Comparison of ENCODE assay signal across 22 cellular contexts in genomic region chr4:13289391-13289790, GRCh38.
DNase-seq lines count a peak whose midpoint lies in the region; ATAC-seq and TF ChIP-seq lines count a peak whose summit lies in the region.
"Had no signal": no experiment of that assay in that cellular context is flagged by ENCODE, and none has a peak within 500 bp of the region (broad histone marks: within the 10 kb centered on the region; RNA-seq: fewer than 3 reads in every experiment).

No MANE protein-coding gene starts in this region.

- H2AK5ac ChIP-seq in mesendoderm (ENCODE audit: low read length): no peak overlapping the region

- H3K4me1 ChIP-seq in RWPE2 (ENCODE audit: insufficient read depth, poor library complexity, severe bottlenecking): no peaks in the 10 kb centered on the region
- no peaks in the 10 kb centered on the region for H3K4me1 ChIP-seq in osteoblast (ENCODE audit: insufficient read depth, low read length)
- H3K4me1 ChIP-seq in mesendoderm (ENCODE audit: control insufficient read depth, low read depth, low read length): no peaks in the 10 kb centered on the region
- H3K4me1 ChIP-seq: left lung, right atrium auricular region had no signal

- no peak overlapping the region for H3K4me3 ChIP-seq in RWPE2 (ENCODE audit: severe bottlenecking)
- no peak overlapping the region for H3K4me3 ChIP-seq in osteoblast (ENCODE audit: insufficient read depth, low read length)
- H3K4me3 ChIP-seq in mesendoderm (ENCODE audit: low read length): no peak overlapping the region
- H3K4me3 ChIP-seq: cardiac muscle cell, left lung, ovary, right atrium auricular region, thoracic aorta had no signal

- no peaks in the 10 kb centered on the region for H3K79me2 ChIP-seq in osteoblast (ENCODE audit: insufficient read depth, low read length)
- H3K79me2 ChIP-seq in mesendoderm (ENCODE audit: control insufficient read depth, insufficient read depth, low read length): no peaks in the 10 kb centered on the region

- no peak overlapping the region for H2AFZ ChIP-seq in osteoblast (ENCODE audit: low read length)

- peaks cover 2% of the 10 kb centered on the region for H3K9me3 ChIP-seq in RWPE2 (ENCODE audit: severe bottlenecking)
- H3K9me3 ChIP-seq in osteoblast (ENCODE audit: low read depth, low read length): no peaks in the 10 kb centered on the region
- H3K9me3 ChIP-seq: ovary, right atrium auricular region, thoracic aorta had no signal

- H3K36me3 ChIP-seq in RWPE2 (ENCODE audit: low read depth) (no peaks in the 10 kb centered on the region), osteoblast (ENCODE audit: insufficient read depth, low read length) (no peaks in the 10 kb centered on the region), mesendoderm (ENCODE audit: control insufficient read depth, insufficient read depth, low read length) (no peaks in the 10 kb centered on the region)
- H3K36me3 ChIP-seq: cardiac muscle cell, left lung, ovary, right atrium auricular region, thoracic aorta had no signal

- H3K27me3 ChIP-seq in RWPE2 (ENCODE audit: insufficient read depth, poor library complexity, severe bottlenecking) (no peaks in the 10 kb centered on the region), osteoblast (ENCODE audit: insufficient read depth, low read length) (no peaks in the 10 kb centered on the region), mesendoderm (ENCODE audit: insufficient read depth, low read length, poor library complexity) (no peaks in the 10 kb centered on the region)
- H3K27me3 ChIP-seq: cardiac muscle cell, left lung, ovary, right atrium auricular region had no signal

- H2BK15ac ChIP-seq in mesendoderm (replicated peaks; ENCODE audit: low read depth): no peak overlapping the region

- no CpG with 5 or more reads among the region's 1 CpG for WGBS in mesendoderm (ENCODE audit: extremely low coverage, insufficient coverage, low lambda C conversion rate)

- no peak overlapping the region for H2BK5ac ChIP-seq in mesendoderm (ENCODE audit: low read length)

- H3K27ac ChIP-seq in RWPE2 (ENCODE audit: poor library complexity, severe bottlenecking): no peak overlapping the region
- H3K27ac ChIP-seq in osteoblast (ENCODE audit: low read depth, low read length): no peak overlapping the region
- H3K27ac ChIP-seq in mesendoderm (ENCODE audit: low read depth, low read length): no peak overlapping the region
- H3K27ac ChIP-seq: C4-2B, cardiac muscle cell, left lung, ovary, right atrium auricular region, thoracic aorta had no signal

- no peak overlapping the region for H3K56ac ChIP-seq in mesendoderm (ENCODE audit: low read length)

- H4K5ac ChIP-seq in mesendoderm (ENCODE audit: low read length): no peak overlapping the region

- no peak overlapping the region for H3K4me2 ChIP-seq in osteoblast (ENCODE audit: insufficient read depth, low read length)
- no peak overlapping the region for H3K4me2 ChIP-seq in mesendoderm (ENCODE audit: low read length)

- DNase-seq in GM04503 (ENCODE audit: low read depth) (peak; percentile 12), RWPE2 (ENCODE audit: low spot score) (no peak), fibroblast of gingiva (ENCODE audit: low read depth) (peak; percentile 12), osteoblast (ENCODE audit: insufficient read length, low spot score, missing footprints) (peak; percentile 51), NCI-H2171 (lab: John Stamatoyannopoulos, UW) (no peak), NCI-H2107 (lab: John Stamatoyannopoulos, UW) (no peak), mesendoderm (no peak)
- DNase-seq: activated CD4-positive, alpha-beta T cell treated with anti-CD3 and anti-CD28 coated beads for 4 hours; activated T-cell treated with anti-CD3 and anti-CD28 coated beads, Interleukin-2, amount 50 U/mL, for 24 hours; left lung; naive thymus-derived CD8-positive, alpha-beta T cell; NCI-H1092 treated with DMSO at 0.1 percent for 48 hours; NCI-H2029; NCI-H82; ovary; stimulated activated CD4-positive, alpha-beta T cell treated with anti-CD3 and anti-CD28 coated beads, Interleukin-4, amount 100 ng/mL, for 4 hours; stimulated activated naive CD4-positive, alpha-beta T cell had no signal

- no peak overlapping the region for H3K23ac ChIP-seq in mesendoderm (ENCODE audit: low read length)

- no peak overlapping the region for H2BK120ac ChIP-seq in mesendoderm (ENCODE audit: low read depth, low read length)

- H3K18ac ChIP-seq in mesendoderm (ENCODE audit: low read length): no peak overlapping the region

- peak; percentile 57; the same call in 1 of the 3 replicates for ATAC-seq in RWPE2 (ENCODE audit: low read depth)
- ATAC-seq in GM21381 (IDR thresholded peaks at IDR 0.05; ENCODE audit: unreplicated experiment): no peak
- ATAC-seq: left lung; naive thymus-derived CD8-positive, alpha-beta T cell had no signal

- no peak overlapping the region for H3K4ac ChIP-seq in mesendoderm (ENCODE audit: low read depth, low read length)

- TF ChIP-seq CTCF in RWPE2 (IDR thresholded peaks at IDR 0.05; ENCODE audit: poor library complexity, severe bottlenecking) (no peak), osteoblast (IDR thresholded peaks at IDR 0.05; ENCODE audit: extremely low read depth, low read depth, low read length) (no peak)

- H3K79me1 ChIP-seq in mesendoderm (ENCODE audit: low read length): no peaks in the 10 kb centered on the region

- no peak overlapping the region for H3K9ac ChIP-seq in mesendoderm (ENCODE audit: low read length)

- H4K8ac ChIP-seq in mesendoderm (ENCODE audit: low read depth, low read length): no peak overlapping the region

- no peaks in the 10 kb centered on the region for H4K20me1 ChIP-seq in osteoblast (ENCODE audit: insufficient read depth, low read length)

Comparison
In these comparisons a context has a peak if more than half of its experiments do, and no peak if none do; other contexts are left out.
1. DNase-seq: peak in GM04503 (single experiment), fibroblast of gingiva (single experiment) and osteoblast (single experiment); none in RWPE2 (single experiment), NCI-H2171 (single experiment), NCI-H2107 (single experiment) and mesendoderm (single experiment).